20 cellular contexts compared by ENCODE assay signal in genomic region chr5:69075522-69076169, GRCh38. TPM values are rescaled to one million over a fixed set of nuclear protein-coding genes. Genes with fewer than 3 reads are reported as not detected.
DNase-seq lines count a peak whose midpoint lies in the region; ATAC-seq, FAIRE-seq and TF ChIP-seq lines count a peak whose summit lies in the region.
"Had no signal": no experiment of that assay in that cellular context is flagged by ENCODE, and none has a peak within 500 bp of the region (broad histone marks: within the 10 kb centered on the region; RNA-seq: fewer than 3 reads in every experiment).

No MANE protein-coding gene starts in this region.

- no peaks in the 10 kb centered on the region for H3K9me3 Mint-ChIP-seq in GM23338
- no peaks in the 10 kb centered on the region for H3K9me3 Mint-ChIP-seq in stimulated activated memory B cell treated with anti-CD40 and anti-IgM and Interleukin-4, amounts not matched to agents 10 μg/mL and 1 μg/mL and 100 μg/mL, for 72 hours
- H3K9me3 Mint-ChIP-seq: CD8-positive, alpha-beta T cell; IgD-negative memory B cell had no signal

- no peaks in the 10 kb centered on the region for H4K20me1 ChIP-seq in GM23338 (replicated peaks; ENCODE audit: insufficient read depth)
- no peaks in the 10 kb centered on the region for H4K20me1 ChIP-seq in K562 (replicated peaks; ENCODE audit: control insufficient read depth, insufficient read depth, low read length)
- H4K20me1 ChIP-seq: BLaER1 treated with 17β-estradiol and CSF1 and Interleukin-3, amounts not matched to agents 10 nM and 100 nM had no signal

- no peak overlapping the region for H3K27ac Mint-ChIP-seq in GM23338
- H3K27ac Mint-ChIP-seq in stimulated activated memory B cell treated with anti-CD40 and anti-IgM and Interleukin-4, amounts not matched to agents 10 μg/mL and 1 μg/mL and 100 μg/mL, for 72 hours: no peak overlapping the region
- H3K27ac Mint-ChIP-seq: CD8-positive, alpha-beta T cell had no signal

- H3K9me3 ChIP-seq in K562 (replicated peaks; ENCODE audit: control insufficient read depth, insufficient read depth, low read depth, low read length) (no peaks in the 10 kb centered on the region), mucosa of descending colon (no peaks in the 10 kb centered on the region)

- H3K4me1 ChIP-seq in GM23338 (ENCODE audit: insufficient read depth): no peaks in the 10 kb centered on the region
- H3K4me1 ChIP-seq in K562 (replicated peaks in 1 of 2; ENCODE audit: control insufficient read depth in 2 of 2, insufficient read depth in 2 of 2, low read length in 2 of 2): peaks cover 6 to 12% of the 10 kb centered on the region in 2 experiments; a peak in 4 of 5 replicates
- H3K4me1 ChIP-seq in mucosa of descending colon (ENCODE audit: low read depth): no peaks in the 10 kb centered on the region
- H3K4me1 ChIP-seq: BLaER1 treated with 17β-estradiol and CSF1 and Interleukin-3, amounts not matched to agents 10 nM and 100 nM had no signal

- no peaks in the 10 kb centered on the region for H3K9me1 ChIP-seq in K562 (ENCODE audit: control insufficient read depth, insufficient read depth, low read length)

- no peaks in the 10 kb centered on the region for H3K36me3 Mint-ChIP-seq in GM23338 (ENCODE audit: low read depth)
- H3K36me3 Mint-ChIP-seq in stimulated activated memory B cell treated with anti-CD40 and anti-IgM and Interleukin-4, amounts not matched to agents 10 μg/mL and 1 μg/mL and 100 μg/mL, for 72 hours: no peaks in the 10 kb centered on the region
- H3K36me3 Mint-ChIP-seq: CD8-positive, alpha-beta T cell; IgD-negative memory B cell had no signal

- in situ Hi-C loops in K562 (cut with MboI) (no loop called here), ACHN (cut with HindIII; ENCODE audit: low pct_ligation_motif_present, low pct_unique_long_range_greater_than_20kb, low sequenced_read_pairs) (no loop called here)

- TF ChIP-seq EP300 in K562 (IDR thresholded peaks at IDR 0.05; ENCODE audit: low read length): no peak

- no peak for TF ChIP-seq POLR2A in K562 (conservative IDR thresholded peaks at IDR 0.05)

- FAIRE-seq in K562 (lab: Jason Lieb, UNC): no peak
- FAIRE-seq: HTR-8/SVneo had no signal

- H3K27me3 Mint-ChIP-seq in GM23338 (ENCODE audit: insufficient read depth, low read depth, poor library complexity): peaks cover 6% of the 10 kb centered on the region
- no peaks in the 10 kb centered on the region for H3K27me3 Mint-ChIP-seq in stimulated activated memory B cell treated with anti-CD40 and anti-IgM and Interleukin-4, amounts not matched to agents 10 μg/mL and 1 μg/mL and 100 μg/mL, for 72 hours
- H3K27me3 Mint-ChIP-seq: IgD-negative memory B cell had no signal

- H3F3A ChIP-seq in GM23338 (replicated peaks; ENCODE audit: low read depth): no peaks in the 10 kb centered on the region

- no peak for TF ChIP-seq RAD21 in K562 (CRISPR knock-in tag; conservative IDR thresholded peaks at IDR 0.05 in 1 of 2, IDR thresholded peaks at IDR 0.05 in 1 of 2)

- no peak for TF ChIP-seq CTCF in GM23338 (conservative IDR thresholded peaks at IDR 0.05; ENCODE audit: low read depth in 2 of 2)
- TF ChIP-seq CTCF in K562 (IDR thresholded peaks at IDR 0.05 in 2 of 3, conservative IDR thresholded peaks at IDR 0.05 in 1 of 3; ENCODE audit: insufficient read depth in 2 of 3, low read depth in 1 of 3, low read length in 3 of 3): no peak
- no peak for TF ChIP-seq CTCF in mucosa of descending colon (IDR thresholded peaks at IDR 0.05)

- DNase-seq in GM23338 (ENCODE audit: low spot score) (no peak), K562 (ENCODE audit: extremely low read depth in 1 of 4, low spot score in 3 of 4) (no peak), mucosa of descending colon (peak in 1 of 3 donors; percentile 47), NCI-H2107 treated with DMSO at 0.1 percent for 48 hours (lab: John Stamatoyannopoulos, UW; ENCODE audit: unreplicated experiment) (no peak), germinal center (ENCODE audit: low spot score) (no peak), ACHN (no peak)
- DNase-seq: CD8-positive, alpha-beta T cell; DMS79 treated with DMSO at 0.1 percent for 48 hours; HCEC 1CT; MM.1S; NCI-H1092; NCI-H2081; NCI-H446 treated with DMSO at 0.1 percent for 48 hours; SHP77 had no signal

- H3K27ac ChIP-seq in GM23338 (ENCODE audit: low read depth) (no peak overlapping the region), K562 (ENCODE audit: extremely low read depth, low read depth, low read length) (no peak overlapping the region)
- H3K27ac ChIP-seq: BLaER1 treated with 17β-estradiol and CSF1 and Interleukin-3, amounts not matched to agents 10 nM and 100 nM; SK-N-MC had no signal

- no TSS peak for BruUV-seq in K562 (replicated peaks; lab: Mats Ljungman, UMichigan)

- CTCF ChIA-PET in K562 (lab: Yijun Ruan, JAX; ENCODE audit: low intra/inter-chr PET ratio): no interaction called here

- H2AFZ ChIP-seq in GM23338 (peak overlapping the region; percentile 63; the same call in 1 of the 2 replicates), K562 (ENCODE audit: low read depth, low read length) (0 out of 2 replicates have a peak overlapping the region, but pooled peaks have one; percentile 16)

- H3K4me2 ChIP-seq in GM23338 (no peak overlapping the region), K562 (ENCODE audit: insufficient read depth, low read length) (no peak overlapping the region)
- H3K4me2 ChIP-seq: BLaER1 treated with 17β-estradiol and CSF1 and Interleukin-3, amounts not matched to agents 10 nM and 100 nM had no signal

- intact Hi-C loops in K562 (cut with micrococcal nuclease) (no loop called here), mucosa of descending colon (cut with DNase I, micrococcal nuclease) (no loop called here)

- no peak overlapping the region for H3K4me3 Mint-ChIP-seq in GM23338
- no peak overlapping the region for H3K4me3 Mint-ChIP-seq in stimulated activated memory B cell treated with anti-CD40 and anti-IgM and Interleukin-4, amounts not matched to agents 10 μg/mL and 1 μg/mL and 100 μg/mL, for 72 hours
- H3K4me3 Mint-ChIP-seq: CD8-positive, alpha-beta T cell; IgD-negative memory B cell had no signal

- H3K4me3 ChIP-seq in GM23338 (no peak overlapping the region), K562 (no peak overlapping the region), mucosa of descending colon (no peak overlapping the region)
- H3K4me3 ChIP-seq: BLaER1 treated with 17β-estradiol and CSF1 and Interleukin-3, amounts not matched to agents 10 nM and 100 nM; SK-N-MC had no signal

- no peaks in the 10 kb centered on the region for H3K79me2 ChIP-seq in GM23338 (replicated peaks; ENCODE audit: insufficient read depth)
- H3K79me2 ChIP-seq in K562 (ENCODE audit: control insufficient read depth, insufficient read depth, low read length): no peaks in the 10 kb centered on the region

- H3K36me3 ChIP-seq in GM23338 (ENCODE audit: insufficient read depth) (no peaks in the 10 kb centered on the region), K562 (ENCODE audit: control insufficient read depth, insufficient read depth, low read length) (no peaks in the 10 kb centered on the region), mucosa of descending colon (ENCODE audit: low read depth) (no peaks in the 10 kb centered on the region)
- H3K36me3 ChIP-seq: BLaER1 treated with 17β-estradiol and CSF1 and Interleukin-3, amounts not matched to agents 10 nM and 100 nM had no signal

- ATAC-seq in GM23338 (no peak), K562 (peak; percentile 69), mucosa of descending colon (peak; percentile 88), HG02798 (IDR thresholded peaks at IDR 0.05; ENCODE audit: poor library complexity, unreplicated experiment) (no peak)
- peak; percentile 47 for ATAC-seq in stimulated activated memory B cell treated with anti-CD40 and anti-IgM and Interleukin-4, amounts not matched to agents 10 μg/mL and 1 μg/mL and 100 μg/mL, for 72 hours
- ATAC-seq: CD8-positive, alpha-beta T cell had no signal

- H3K4me1 Mint-ChIP-seq in GM23338: no peaks in the 10 kb centered on the region; the same call in 2 of the 3 replicates
- H3K4me1 Mint-ChIP-seq in stimulated activated memory B cell treated with anti-CD40 and anti-IgM and Interleukin-4, amounts not matched to agents 10 μg/mL and 1 μg/mL and 100 μg/mL, for 72 hours: no peaks in the 10 kb centered on the region

- POLR2A ChIA-PET in K562 (lab: Yijun Ruan, JAX): interaction anchor here (0.7 to 1.2 kb wide), 2 partner anchors 19 to 304 kb away, joined by 3 to 5 read pairs; no protein-coding TSS in a partner anchor

- no peaks in the 10 kb centered on the region for H3K9me2 ChIP-seq in GM23338 (ENCODE audit: insufficient read depth)

- H3K27me3 ChIP-seq in GM23338 (ENCODE audit: insufficient read depth): no peaks in the 10 kb centered on the region
- H3K27me3 ChIP-seq in K562 (ENCODE audit: control insufficient read depth in 2 of 2, insufficient read depth in 2 of 2, low read length in 2 of 2): no peaks in the 10 kb centered on the region
- H3K27me3 ChIP-seq: BLaER1 treated with 17β-estradiol and CSF1 and Interleukin-3, amounts not matched to agents 10 nM and 100 nM had no signal

- 0 out of 4 replicates have a peak overlapping the region, but pooled peaks of 1 of the 2 experiments have one; percentile 61 for H3K9ac ChIP-seq in K562 (ENCODE audit: insufficient read depth in 1 of 2, low read depth in 2 of 2, low read length in 2 of 2)
- H3K9ac ChIP-seq: BLaER1 treated with 17β-estradiol and CSF1 and Interleukin-3, amounts not matched to agents 10 nM and 100 nM had no signal

- 61% methylated on average over 9 of the region's 14 CpGs for WGBS in K562 (ENCODE audit: insufficient coverage, low coverage, missing lambda C conversion rate)

RNA-seq across cellular contexts. Expression of gene SLC30A5, which starts 18.2 kb away (rescaled TPM):
- total RNA-seq in GM23338 (2014; rRNA removed; shearing (Covaris generic)): 39.7 and 43.2 TPM in 2 replicates
- 33.7 and 38.2 TPM in 2 replicates for polyA plus RNA-seq in GM23338 (2016; fragmentation: Nextera tagmentation; extraction: Ambion mirVana)
- total RNA-seq in K562 (2011; cell fraction: chromatin; rRNA removed; ENCODE audit: low replicate concordance): 49.3 and 95.0 TPM in 2 replicates
- 83.7 and 85.8 TPM in 2 replicates for total RNA-seq in K562 (2011; cell fraction: nucleolus; rRNA removed)
- total RNA-seq in K562 (2011; cell fraction: nucleoplasm; rRNA removed): 94.5 and 101 TPM in 2 replicates
- total RNA-seq in K562 (2014; rRNA removed): 82.7 and 92.5 TPM in 2 replicates
- 62.5 and 74.6 TPM in 2 replicates for total RNA-seq in K562 (2014; rRNA removed; fragmentation: Illumina TruSeq; extraction: Trizol)
- 72.0 and 79.6 TPM in 2 replicates for total RNA-seq in K562 (2015; rRNA removed; fragmentation: Illumina TruSeq; extraction: Trizol)
- 52.8 and 54.6 TPM in 2 replicates for total RNA-seq in K562 (2021)
- polyA plus RNA-seq in K562 (2011; rRNA removed): 64.9 and 68.7 TPM in 2 replicates
- polyA plus RNA-seq in K562 (2011; cell fraction: cytosol; rRNA removed): 49.5 and 54.9 TPM in 2 replicates
- 42.5 and 48.9 TPM in 2 replicates for polyA plus RNA-seq in K562 (2011; cell fraction: nucleus; rRNA removed)
- 36.6 and 59.2 TPM in 2 replicates for polyA plus RNA-seq in K562 (2012)
- polyA plus RNA-seq in K562 (2014; fragmentation: Illumina TruSeq; extraction: Trizol): 58.6 and 86.8 TPM in 2 replicates
- polyA plus RNA-seq in K562 (2014; fragmentation: Nextera tagmentation; extraction: Ambion mirVana): 10 to 100 TPM; 22.9 to 27.1 TPM
- polyA plus RNA-seq in K562 (2014; rRNA removed): 41.4 and 47.3 TPM in 2 replicates
- polyA minus RNA-seq in K562 (2011; rRNA and poly(A)+ RNA removed): 86.4 and 102 TPM in 2 replicates
- 53.2 and 76.2 TPM in 2 replicates for polyA minus RNA-seq in K562 (2011; cell fraction: cytosol; rRNA and poly(A)+ RNA removed)
- polyA minus RNA-seq in K562 (2011; cell fraction: nucleus; rRNA and poly(A)+ RNA removed): 17.5 and 29.4 TPM in 2 replicates
- total RNA-seq in mucosa of descending colon: 10 to 100 TPM; 43.5 to 49.5 (median 46.7) TPM

Comparison
In these comparisons a context has a peak if more than half of its experiments do, and no peak if none do; other contexts are left out.
1. ATAC-seq: peak in K562 (single experiment), mucosa of descending colon (single experiment) and stimulated activated memory B cell treated with anti-CD40 and anti-IgM and Interleukin-4, amounts not matched to agents 10 μg/mL and 1 μg/mL and 100 μg/mL, for 72 hours (single experiment); none in GM23338 (single experiment) and HG02798 (single experiment).